Comparison of ENCODE assay signal across 1 cellular context in the genomic region with DNA sequence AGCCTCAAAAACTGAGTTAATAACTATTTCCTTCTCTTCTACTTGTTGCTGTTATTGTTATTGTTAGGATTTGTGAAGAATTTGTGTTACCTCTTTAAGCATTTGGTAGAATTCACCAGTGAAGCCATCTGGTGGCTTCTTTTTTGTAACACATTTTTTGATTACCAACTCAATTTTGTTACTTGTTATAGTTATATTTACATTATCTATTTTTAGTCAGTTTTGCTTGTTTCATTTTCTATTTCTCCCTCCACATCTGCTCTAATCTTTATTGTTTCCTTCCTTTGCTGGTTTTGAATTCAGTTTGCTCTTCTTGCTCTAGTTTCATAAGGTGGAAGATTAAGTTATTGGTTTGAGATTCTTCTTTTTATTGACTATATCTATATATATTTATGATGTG.
TF ChIP-seq lines count a peak whose summit lies in the region.

No MANE protein-coding gene starts in this region.

TF ChIP-seq in H1, 55 proteins besides CTCF, POLR2A, EP300 and RAD21 (continued from another document):
- TF ChIP-seq SP1 (IDR thresholded peaks at IDR 0.05; ENCODE audit: low read depth, low read length) (no peak), HDAC6 (IDR thresholded peaks at IDR 0.05; ENCODE audit: low read depth, low read length) (no peak), JUN (IDR thresholded peaks at IDR 0.05; ENCODE audit: low read depth, low read length) (no peak), PHF8 (conservative IDR thresholded peaks at IDR 0.05; ENCODE audit: low read depth, low read length) (no peak), TAF1 (IDR thresholded peaks at IDR 0.05; ENCODE audit: low read depth, low read length) (no peak), HDAC2 (IDR thresholded peaks at IDR 0.05; ENCODE audit: borderline replicate concordance in 1 of 2, low read depth in 2 of 2, low read length in 2 of 2) (no peak)
